In genomic region chr1:153827168-153827964, GRCh38 we compare ENCODE assay signal across 1 cellular context.
TF ChIP-seq lines count a peak whose summit lies in the region.

No MANE protein-coding gene starts in this region.

TF ChIP-seq in SK-N-SH treated with all-trans-retinoic acid at 6 μM for 48 hours, 23 proteins besides CTCF, POLR2A, EP300 and RAD21 (continued from another document):
- TF ChIP-seq CSRNP3 (CRISPR knock-in tag; IDR thresholded peaks at IDR 0.05) (no peak), ZNF70 (CRISPR knock-in tag; IDR thresholded peaks at IDR 0.05) (no peak), RARB (CRISPR knock-in tag; IDR thresholded peaks at IDR 0.05) (no peak), SNAI2 (CRISPR knock-in tag; IDR thresholded peaks at IDR 0.05) (no peak), BACH2 (CRISPR knock-in tag; IDR thresholded peaks at IDR 0.05; ENCODE audit: borderline replicate concordance) (no peak), ISL1 (CRISPR knock-in tag; IDR thresholded peaks at IDR 0.05) (no peak)
